Comparison of ENCODE assay signal across 16 cellular contexts in genomic region chr2:106284691-106285202, GRCh38.
DNase-seq lines count a peak whose midpoint lies in the region; ATAC-seq and TF ChIP-seq lines count a peak whose summit lies in the region.
"Had no signal": no experiment of that assay in that cellular context is flagged by ENCODE, and none has a peak within 500 bp of the region (broad histone marks: within the 10 kb centered on the region; RNA-seq: fewer than 3 reads in every experiment).

No MANE protein-coding gene starts in this region.

- H3K4me3 ChIP-seq in HEK293 (ENCODE audit: low read depth, low read length) = no peak overlapping the region
- H3K4me3 ChIP-seq: BLaER1 treated with 17β-estradiol and CSF1 and Interleukin-3, amounts not matched to agents 10 nM and 100 nM; GM23338 had no signal

- H3K4me3 Mint-ChIP-seq in neural crest cell = no peak overlapping the region
- H3K4me3 Mint-ChIP-seq in stimulated activated memory B cell treated with anti-CD40 and anti-IgM and Interleukin-4, amounts not matched to agents 10 μg/mL and 1 μg/mL and 100 μg/mL, for 72 hours = no peak overlapping the region
- H3K4me3 Mint-ChIP-seq: CD4-positive, alpha-beta memory T cell; GM23338 had no signal

- H3K4me1 Mint-ChIP-seq in neural crest cell = peaks cover 57% of the 10 kb centered on the region
- no peaks in the 10 kb centered on the region for H3K4me1 Mint-ChIP-seq in stimulated activated memory B cell treated with anti-CD40 and anti-IgM and Interleukin-4, amounts not matched to agents 10 μg/mL and 1 μg/mL and 100 μg/mL, for 72 hours

- H3K27ac ChIP-seq in HEK293 (ENCODE audit: extremely low read depth, low read depth, low read length) = no peak overlapping the region
- H3K27ac ChIP-seq: BLaER1 treated with 17β-estradiol and CSF1 and Interleukin-3, amounts not matched to agents 10 nM and 100 nM had no signal

- H3K27me3 Mint-ChIP-seq in neural crest cell (ENCODE audit: low read depth) = no peaks in the 10 kb centered on the region
- H3K27me3 Mint-ChIP-seq in stimulated activated memory B cell treated with anti-CD40 and anti-IgM and Interleukin-4, amounts not matched to agents 10 μg/mL and 1 μg/mL and 100 μg/mL, for 72 hours = peaks cover 15% of the 10 kb centered on the region

- H3K27ac Mint-ChIP-seq in neural crest cell (ENCODE audit: unreplicated experiment) = peak overlapping the region; percentile 27
- no peak overlapping the region for H3K27ac Mint-ChIP-seq in stimulated activated memory B cell treated with anti-CD40 and anti-IgM and Interleukin-4, amounts not matched to agents 10 μg/mL and 1 μg/mL and 100 μg/mL, for 72 hours
- H3K27ac Mint-ChIP-seq: CD4-positive, alpha-beta memory T cell; GM23338 had no signal

- no peak for TF ChIP-seq CTCF in HEK293 (tag by site-specific recombination; IDR thresholded peaks at IDR 0.05)
- TF ChIP-seq CTCF in neural crest cell (conservative IDR thresholded peaks at IDR 0.05) = no peak

- CTCF ChIA-PET in HEK293 (lab: Yijun Ruan, JAX) = interaction anchor here (0.7 kb wide), 1 partner anchor 343 kb away, joined by 3 read pairs; no protein-coding TSS in a partner anchor

- POLR2A ChIA-PET in HEK293 (lab: Yijun Ruan, JAX) = no interaction called here

- no peak for ATAC-seq in left lobe of liver
- ATAC-seq in stimulated activated memory B cell treated with anti-CD40 and anti-IgM and Interleukin-4, amounts not matched to agents 10 μg/mL and 1 μg/mL and 100 μg/mL, for 72 hours = peak; percentile 47
- ATAC-seq: GM23338 had no signal

- H3K9me3 ChIP-seq in HEK293 (ENCODE audit: control insufficient read depth, insufficient read depth, low read depth, low read length) = no peaks in the 10 kb centered on the region

- no peaks in the 10 kb centered on the region for H3K36me3 Mint-ChIP-seq in neural crest cell (ENCODE audit: low read depth)
- H3K36me3 Mint-ChIP-seq in stimulated activated memory B cell treated with anti-CD40 and anti-IgM and Interleukin-4, amounts not matched to agents 10 μg/mL and 1 μg/mL and 100 μg/mL, for 72 hours = no peaks in the 10 kb centered on the region
- H3K36me3 Mint-ChIP-seq: CD4-positive, alpha-beta memory T cell had no signal

- H3K4me1 ChIP-seq in HEK293 (ENCODE audit: control insufficient read depth, insufficient read depth, low read length) = no peaks in the 10 kb centered on the region

- no peaks in the 10 kb centered on the region for H3K36me3 ChIP-seq in HEK293 (ENCODE audit: control insufficient read depth in 2 of 2, insufficient read depth in 1 of 2, low read length in 2 of 2)
- H3K36me3 ChIP-seq: BLaER1 treated with 17β-estradiol and CSF1 and Interleukin-3, amounts not matched to agents 10 nM and 100 nM had no signal

- H3K9me3 Mint-ChIP-seq in neural crest cell = no peaks in the 10 kb centered on the region
- peaks cover 3% of the 10 kb centered on the region for H3K9me3 Mint-ChIP-seq in stimulated activated memory B cell treated with anti-CD40 and anti-IgM and Interleukin-4, amounts not matched to agents 10 μg/mL and 1 μg/mL and 100 μg/mL, for 72 hours
- H3K9me3 Mint-ChIP-seq: CD4-positive, alpha-beta memory T cell; GM23338 had no signal

- peak; percentile 14 for DNase-seq in left lobe of liver (ENCODE audit: low spot score)
- no peak for DNase-seq in neural crest cell (ENCODE audit: low read depth, low spot score)
- no peak for DNase-seq in NCI-H187 treated with DMSO at 0.1 percent for 48 hours (lab: John Stamatoyannopoulos, UW)
- no peak for DNase-seq in SHP77 treated with DMSO at 0.1 percent for 48 hours (lab: John Stamatoyannopoulos, UW)
- DNase-seq in NCI-H2107 treated with DMSO at 0.1 percent for 48 hours (lab: John Stamatoyannopoulos, UW; ENCODE audit: unreplicated experiment) = no peak
- DNase-seq in NCI-H1436 (lab: John Stamatoyannopoulos, UW) = no peak
- DNase-seq: ACHN; CD4-positive, alpha-beta memory T cell; DMS153; DND-41; GDM1; H7 had no signal

TF ChIP-seq in HEK293, 187 proteins besides CTCF, POLR2A, EP300 and RAD21:
- TF ChIP-seq SCRT2 (tag by site-specific recombination; IDR thresholded peaks at IDR 0.05) = no peak
- TF ChIP-seq EGR2 (tag by site-specific recombination; IDR thresholded peaks at IDR 0.05; ENCODE audit: low read depth) = peak; percentile 29; the same call in 1 of the 2 replicates
